ENCODE assay signal across 11 cellular contexts in the genomic region with DNA sequence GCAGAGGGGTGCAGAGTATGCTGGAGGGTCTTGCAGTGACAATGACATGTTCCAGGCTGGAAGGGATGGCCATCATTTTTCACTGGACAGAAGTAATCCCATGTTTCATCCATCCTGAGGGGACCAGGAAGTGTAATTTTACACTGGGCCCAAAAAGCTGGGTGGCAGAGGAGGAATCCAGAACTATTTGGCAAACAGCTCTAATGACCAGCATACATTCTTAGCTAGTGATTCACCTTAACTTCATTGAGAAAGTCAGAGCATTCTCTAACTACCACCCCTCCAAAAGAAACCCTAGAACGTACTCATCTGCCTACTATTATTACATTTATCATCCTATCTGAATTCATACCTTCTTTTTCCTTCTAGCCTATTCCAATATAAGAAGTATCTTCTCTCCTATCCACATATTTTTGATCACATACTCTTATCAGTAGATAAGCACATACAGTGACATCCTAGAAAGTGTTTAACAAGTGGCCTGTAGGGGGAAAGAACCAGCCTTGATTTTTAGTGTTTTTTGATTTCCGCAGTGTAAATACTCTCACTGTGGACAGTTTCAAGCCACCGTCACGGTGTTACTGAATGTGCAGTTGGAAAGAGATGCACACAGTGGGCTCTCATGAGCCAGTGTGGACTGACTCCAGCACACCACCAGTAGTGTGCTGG.
DNase-seq lines count a peak whose midpoint lies in the region; ATAC-seq and TF ChIP-seq lines count a peak whose summit lies in the region.
"Had no signal": no experiment of that assay in that cellular context is flagged by ENCODE, and none has a peak within 500 bp of the region (broad histone marks: within the 10 kb centered on the region; RNA-seq: fewer than 3 reads in every experiment).

No MANE protein-coding gene starts in this region.

- peaks cover 10% of the 10 kb centered on the region for H3K36me3 ChIP-seq in skeletal muscle satellite cell (ENCODE audit: insufficient read depth, low read length)
- H3K36me3 ChIP-seq: WERI-Rb-1 had no signal

- DNase-seq in GM04504 (ENCODE audit: low read depth) (peak; percentile 49), fibroblast of pulmonary artery (ENCODE audit: low read depth) (peak; percentile 82), UCSD-AML1 (lab: John Stamatoyannopoulos, UW; ENCODE audit: unreplicated experiment) (no peak), natural killer cell (no peak)
- DNase-seq: effector CD8-positive, alpha-beta T cell; NCI-H146; WERI-Rb-1 had no signal

- H3K9me3 ChIP-seq in skeletal muscle satellite cell (replicated peaks; ENCODE audit: low read length): no peaks in the 10 kb centered on the region

- peak overlapping the region; percentile 59 for H3K9ac ChIP-seq in skeletal muscle satellite cell (ENCODE audit: low read depth, low read length)

- no peaks in the 10 kb centered on the region for H3K27me3 Mint-ChIP-seq in natural killer cell (ENCODE audit: low read depth in 2 of 2)

- H3K27me3 ChIP-seq in skeletal muscle satellite cell (ENCODE audit: control insufficient read depth, insufficient read depth, low read length): no peaks in the 10 kb centered on the region

- ATAC-seq in SK-N-SH treated with all-trans-retinoic acid at 6 μM for 48 hours (peak; percentile 85), natural killer cell (no peak), HG03095 (IDR thresholded peaks at IDR 0.05; ENCODE audit: unreplicated experiment) (no peak), GM18520 (IDR thresholded peaks at IDR 0.05; ENCODE audit: unreplicated experiment) (no peak)

- TF ChIP-seq CTCF in fibroblast of pulmonary artery (IDR thresholded peaks at IDR 0.05; ENCODE audit: low read length, missing control alignments) (peak; percentile 15), natural killer cell (IDR thresholded peaks at IDR 0.05) (no peak)

- no peak overlapping the region for H3K4me3 ChIP-seq in fibroblast of pulmonary artery (replicated peaks; ENCODE audit: low read depth, low read length)
- H3K4me3 ChIP-seq in skeletal muscle satellite cell (ENCODE audit: low read length): peak overlapping the region; percentile 16

- no peak overlapping the region for H3K4me3 Mint-ChIP-seq in natural killer cell

- H3K4me1 Mint-ChIP-seq in natural killer cell: peaks cover 12 to 15% of the 10 kb centered on the region in 2 donors

- intact Hi-C loops in natural killer cell (cut with micrococcal nuclease): no loop called here

- H3K4me2 ChIP-seq in skeletal muscle satellite cell (ENCODE audit: low read length): peak overlapping the region; percentile 66

- H3K4me1 ChIP-seq in skeletal muscle satellite cell (ENCODE audit: control insufficient read depth, insufficient read depth, low read length): peaks cover 45% of the 10 kb centered on the region

- no peak overlapping the region for H3K27ac Mint-ChIP-seq in natural killer cell

- H3K9me3 Mint-ChIP-seq in natural killer cell: no peaks in the 10 kb centered on the region

- H3K36me3 Mint-ChIP-seq in natural killer cell: no peaks in the 10 kb centered on the region

TF ChIP-seq in SK-N-SH treated with all-trans-retinoic acid at 6 μM for 48 hours, 23 proteins besides CTCF, POLR2A, EP300 and RAD21:
- no peak for TF ChIP-seq ARNTL (CRISPR knock-in tag; IDR thresholded peaks at IDR 0.05; ENCODE audit: borderline replicate concordance, low read depth)
- TF ChIP-seq ISL1 (CRISPR knock-in tag; IDR thresholded peaks at IDR 0.05): peak; percentile 46; the same call in 1 of the 2 replicates

Comparison
In these comparisons a context has a peak if more than half of its experiments do, and no peak if none do; other contexts are left out.
1. DNase-seq: peak in GM04504 (single experiment) and fibroblast of pulmonary artery (single experiment); none in UCSD-AML1 (single experiment) and natural killer cell (single experiment).